13 cellular contexts compared by ENCODE assay signal in genomic region chr16:84839054-84839453, GRCh38. TPM values are rescaled to one million over a fixed set of nuclear protein-coding genes. Genes with fewer than 3 reads are reported as not detected.
A peak's percentile ranks its signal among the peaks of the same experiment; 100 is the strongest.
DNase-seq lines count a peak whose midpoint lies in the region; ATAC-seq and TF ChIP-seq lines count a peak whose summit lies in the region.
"Had no signal": no experiment of that assay in that cellular context is flagged by ENCODE, and none has a peak within 500 bp of the region (broad histone marks: within the 10 kb centered on the region; RNA-seq: fewer than 3 reads in every experiment).

No MANE protein-coding gene starts in this region.

- no peak for TF ChIP-seq CTCF in esophagus muscularis mucosa (IDR thresholded peaks at IDR 0.05)
- no peak for TF ChIP-seq CTCF in gastrocnemius medialis (IDR thresholded peaks at IDR 0.05 in 4 of 5, conservative IDR thresholded peaks at IDR 0.05 in 1 of 5)

- no peak for TF ChIP-seq EP300 in esophagus muscularis mucosa (IDR thresholded peaks at IDR 0.05)

- H3K9me3 ChIP-seq in NT2/D1 (ENCODE audit: insufficient read depth, low read length): no peaks in the 10 kb centered on the region
- no peaks in the 10 kb centered on the region for H3K9me3 ChIP-seq in esophagus muscularis mucosa
- H3K9me3 ChIP-seq in gastrocnemius medialis: no peaks in the 10 kb centered on the region

- H3K4me1 ChIP-seq in NT2/D1 (ENCODE audit: insufficient read depth, insufficient read length): peaks cover 35% of the 10 kb centered on the region
- H3K4me1 ChIP-seq in esophagus muscularis mucosa: peaks cover 46 to 100% (median 96%) of the 10 kb centered on the region in 4 donors
- H3K4me1 ChIP-seq in gastrocnemius medialis: peaks cover 20 to 33% of the 10 kb centered on the region in 2 donors

- H3K27ac ChIP-seq in esophagus muscularis mucosa (replicated peaks in 1 of 4) (peak overlapping the region; percentile 94 to 97 (median 96)), gastrocnemius medialis (peak overlapping the region; percentile 40 to 58 (median 50))
- H3K27ac ChIP-seq: KMS-11, WERI-Rb-1 had no signal

- 58% methylated on average over 7 of the region's 7 CpGs for WGBS in esophagus muscularis mucosa

- DNase-seq in Daoy (ENCODE audit: low read depth): peak; percentile 78
- no peak for DNase-seq in NT2/D1 (ENCODE audit: low read depth, low spot score)
- no peak for DNase-seq in esophagus muscularis mucosa (ENCODE audit: extremely low spot score)
- DNase-seq in gastrocnemius medialis: peak in 1 of 2 donors; percentile 51
- no peak for DNase-seq in RPMI8226
- no peak for DNase-seq in hepatic stellate cell (ENCODE audit: low spot score)
- no peak for DNase-seq in DMS114 treated with DMSO at 0.1 percent for 48 hours (lab: John Stamatoyannopoulos, UW; ENCODE audit: unreplicated experiment)
- no peak for DNase-seq in HT-29 (ENCODE audit: low spot score)
- DNase-seq: amygdala; CD4-positive, alpha-beta T cell; Right ventricle myocardium superior; WERI-Rb-1 had no signal

- intact Hi-C loops in esophagus muscularis mucosa (cut with DNase I) (no loop called here), gastrocnemius medialis (cut with DNase I; ENCODE audit: low total_unique reads) (loop anchor here (10.0 kb wide), 1 partner anchor 86 kb away; no protein-coding TSS in a partner anchor)

- in situ Hi-C loops in gastrocnemius medialis (cut with MboI; ENCODE audit: low sequenced_read_pairs in 4 of 4): no loop called here

- ATAC-seq in gastrocnemius medialis: peak in 1 of 2 donors; percentile 22

- no peaks in the 10 kb centered on the region for H3K27me3 ChIP-seq in NT2/D1 (ENCODE audit: insufficient read depth, insufficient read length)
- no peaks in the 10 kb centered on the region for H3K27me3 ChIP-seq in esophagus muscularis mucosa
- no peaks in the 10 kb centered on the region for H3K27me3 ChIP-seq in gastrocnemius medialis

- TF ChIP-seq POLR2A in esophagus muscularis mucosa (IDR thresholded peaks at IDR 0.05; ENCODE audit: low read depth) (no peak), gastrocnemius medialis (IDR thresholded peaks at IDR 0.05) (no peak)

- peak overlapping the region; percentile 26 for H3K9ac ChIP-seq in NT2/D1 (ENCODE audit: insufficient read length, low read depth)
- H3K9ac ChIP-seq: KMS-11 had no signal

- no peak overlapping the region for H3K4me3 ChIP-seq in NT2/D1 (ENCODE audit: insufficient read length, low read depth)
- H3K4me3 ChIP-seq in esophagus muscularis mucosa: no peak overlapping the region
- no peak overlapping the region for H3K4me3 ChIP-seq in gastrocnemius medialis

- H3K36me3 ChIP-seq in NT2/D1 (ENCODE audit: insufficient read depth, insufficient read length, low read length) (peaks cover 5% of the 10 kb centered on the region), esophagus muscularis mucosa (peaks cover 8 to 59% (median 40%) of the 10 kb centered on the region in 4 donors), gastrocnemius medialis (no peaks in the 10 kb centered on the region)
- H3K36me3 ChIP-seq: WERI-Rb-1 had no signal

RNA-seq across cellular contexts. Expression of gene CRISPLD2, which starts 19.3 kb away (rescaled TPM):
- total RNA-seq in Daoy (2014; rRNA removed; shearing (Covaris generic)): 21.6 and 25.7 TPM in 2 replicates
- 100 to 1,000 TPM; 230 to 568 (median 289) TPM for total RNA-seq in esophagus muscularis mucosa
- 10 to 100 TPM; 26.1 to 50.1 (median 39.0) TPM for total RNA-seq in gastrocnemius medialis
- total RNA-seq in HT-29 (2014; rRNA removed; shearing (Covaris generic)): 0.74 and 0.78 TPM in 2 replicates

Comparison
In these comparisons a context has a peak if more than half of its experiments do, and no peak if none do; other contexts are left out.
1. RNA of gene CRISPLD2, which starts 19.3 kb away (total RNA-seq): 230 to 568 TPM in esophagus muscularis mucosa, 26.1 to 50.1 TPM in gastrocnemius medialis and 21.6 to 25.7 TPM in Daoy; 0.74 to 0.78 TPM in HT-29; every median in the first group is over 10 times any median in the second.